25 cellular contexts compared by ENCODE assay signal in the genomic region with DNA sequence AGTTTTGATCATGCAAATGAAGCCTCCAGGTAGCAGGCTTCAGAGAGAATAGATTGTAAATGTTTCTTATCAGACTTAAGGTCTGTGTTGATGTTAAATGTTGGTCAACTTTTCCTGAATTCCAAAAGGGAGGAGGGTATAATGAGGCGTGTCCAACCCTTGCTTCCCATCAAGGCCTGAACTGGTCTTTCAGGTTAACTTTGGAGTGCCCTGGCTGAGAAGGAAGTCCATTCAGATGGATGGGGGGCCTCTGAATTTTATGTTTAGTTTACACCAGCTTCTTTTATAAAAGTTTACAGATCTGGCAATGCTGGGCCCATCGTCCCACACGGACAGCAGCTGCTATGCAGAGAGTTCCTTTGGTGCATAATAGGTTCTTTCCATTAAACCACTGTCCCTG. TPM values are rescaled to one million over a fixed set of nuclear protein-coding genes. Genes with fewer than 3 reads are reported as not detected.
"Had no signal": no experiment of that assay in that cellular context is flagged by ENCODE, and none has a peak within 500 bp of the region (broad histone marks: within the 10 kb centered on the region; RNA-seq: fewer than 3 reads in every experiment).

No MANE protein-coding gene starts in this region.

- H3K4me3 ChIP-seq: esophagus muscularis mucosa, heart right ventricle, right atrium auricular region, thoracic aorta, upper lobe of left lung had no signal

- H3K9me3 ChIP-seq: esophagus muscularis mucosa, heart right ventricle, right atrium auricular region, thoracic aorta, upper lobe of left lung had no signal

- H3K27me3 ChIP-seq: esophagus muscularis mucosa, foreskin keratinocyte, heart right ventricle, right atrium auricular region, upper lobe of left lung had no signal

- H3K27ac Mint-ChIP-seq: activated naive CD4-positive, alpha-beta T cell treated with anti-CD3 and anti-CD28 coated beads, Interleukin-2, amount 50 U/mL, for 24 hours; activated naive CD8-positive, alpha-beta T cell treated with anti-CD3 and anti-CD28 coated beads, Interleukin-2, amount 50 U/mL, for 24 hours; activated T-cell treated with anti-CD3 and anti-CD28 coated beads, Interleukin-2, amount 50 U/mL, for 24 hours; memory B cell; natural killer cell had no signal

- DNase-seq: activated CD4-positive, alpha-beta T cell treated with anti-CD3 and anti-CD28 coated beads for 48 hours; activated CD4-positive, alpha-beta T cell treated with anti-CD3 and anti-CD28 coated beads, Interleukin-2, amount 50 U/mL, for 48 hours; activated CD8-positive, alpha-beta memory T cell treated with anti-CD3 and anti-CD28 coated beads, Interleukin-2, amount 50 U/mL, for 48 hours; activated naive CD8-positive, alpha-beta T cell treated with anti-CD3 and anti-CD28 coated beads, Interleukin-2, amount 50 U/mL, for 24 hours; activated T-cell treated with anti-CD3 and anti-CD28 coated beads, Interleukin-2, amount 50 U/mL, for 24 hours; amygdala; caudate nucleus; dermis blood vessel endothelial cell; effector CD4-positive, alpha-beta T cell; foreskin keratinocyte; heart right ventricle; natural killer cell; stimulated activated CD4-positive, alpha-beta T cell treated with anti-CD3 and anti-CD28 coated beads, Interleukin-15, amount 100 ng/mL, for 24 hours; stimulated activated CD4-positive, alpha-beta T cell treated with anti-CD3 and anti-CD28 coated beads, Interleukin-2, amount 100 ng/mL, for 24 hours; stimulated activated naive CD4-positive, alpha-beta T cell treated with Interleukin-2 at 50 U/mL for 16 hours had no signal

- H3K27me3 Mint-ChIP-seq: activated naive CD4-positive, alpha-beta T cell treated with anti-CD3 and anti-CD28 coated beads, Interleukin-2, amount 50 U/mL, for 24 hours; activated naive CD8-positive, alpha-beta T cell treated with anti-CD3 and anti-CD28 coated beads, Interleukin-2, amount 50 U/mL, for 24 hours; activated T-cell treated with anti-CD3 and anti-CD28 coated beads, Interleukin-2, amount 50 U/mL, for 24 hours; memory B cell had no signal

- H3K36me3 Mint-ChIP-seq: activated naive CD4-positive, alpha-beta T cell treated with anti-CD3 and anti-CD28 coated beads, Interleukin-2, amount 50 U/mL, for 24 hours; memory B cell; natural killer cell had no signal

- H3K4me1 Mint-ChIP-seq: activated naive CD4-positive, alpha-beta T cell treated with anti-CD3 and anti-CD28 coated beads, Interleukin-2, amount 50 U/mL, for 24 hours; activated naive CD8-positive, alpha-beta T cell treated with anti-CD3 and anti-CD28 coated beads, Interleukin-2, amount 50 U/mL, for 24 hours; memory B cell; natural killer cell had no signal

- H3K4me3 Mint-ChIP-seq: activated naive CD4-positive, alpha-beta T cell treated with anti-CD3 and anti-CD28 coated beads, Interleukin-2, amount 50 U/mL, for 24 hours; activated naive CD8-positive, alpha-beta T cell treated with anti-CD3 and anti-CD28 coated beads, Interleukin-2, amount 50 U/mL, for 24 hours; activated T-cell treated with anti-CD3 and anti-CD28 coated beads, Interleukin-2, amount 50 U/mL, for 24 hours; memory B cell; natural killer cell had no signal

- H3K9me3 Mint-ChIP-seq: activated naive CD4-positive, alpha-beta T cell treated with anti-CD3 and anti-CD28 coated beads, Interleukin-2, amount 50 U/mL, for 24 hours; activated naive CD8-positive, alpha-beta T cell treated with anti-CD3 and anti-CD28 coated beads, Interleukin-2, amount 50 U/mL, for 24 hours; activated T-cell treated with anti-CD3 and anti-CD28 coated beads, Interleukin-2, amount 50 U/mL, for 24 hours; memory B cell; natural killer cell had no signal

- H3K4me1 ChIP-seq: foreskin keratinocyte, right atrium auricular region had no signal

- ATAC-seq: activated CD4-positive, CD25-positive, alpha-beta regulatory T cell treated with anti-CD3 and anti-CD28 coated beads, Interleukin-2, amount 50 U/mL, for 24 hours; activated naive CD8-positive, alpha-beta T cell treated with anti-CD3 and anti-CD28 coated beads, Interleukin-2, amount 50 U/mL, for 24 hours; foreskin keratinocyte; heart right ventricle; natural killer cell had no signal

- FAIRE-seq: islet of Langerhans had no signal

- H3K27ac ChIP-seq: esophagus muscularis mucosa, foreskin keratinocyte, right atrium auricular region, thoracic aorta, VCaP had no signal

- H3K36me3 ChIP-seq: esophagus muscularis mucosa, heart right ventricle, right atrium auricular region, thoracic aorta, upper lobe of left lung had no signal

RNA-seq across cellular contexts. Expression of a gene that starts 45.1 kb away (rescaled TPM):
- total RNA-seq: pulmonary artery endothelial cell had no signal
